ENCODE assay signal across 1 cellular context in genomic region chr1:47393141-47393540, GRCh38.
TF ChIP-seq lines count a peak whose summit lies in the region.

No MANE protein-coding gene starts in this region.

TF ChIP-seq in IMR-90, 13 proteins besides CTCF, POLR2A, EP300 and RAD21 (continued from another document):
- TF ChIP-seq RCOR1 (IDR thresholded peaks at IDR 0.05; ENCODE audit: insufficient replicate concordance, low read length) (no peak), USF2 (IDR thresholded peaks at IDR 0.05; ENCODE audit: low read depth, low read length) (no peak)
